2 cellular contexts compared by ENCODE assay signal in the genomic region with DNA sequence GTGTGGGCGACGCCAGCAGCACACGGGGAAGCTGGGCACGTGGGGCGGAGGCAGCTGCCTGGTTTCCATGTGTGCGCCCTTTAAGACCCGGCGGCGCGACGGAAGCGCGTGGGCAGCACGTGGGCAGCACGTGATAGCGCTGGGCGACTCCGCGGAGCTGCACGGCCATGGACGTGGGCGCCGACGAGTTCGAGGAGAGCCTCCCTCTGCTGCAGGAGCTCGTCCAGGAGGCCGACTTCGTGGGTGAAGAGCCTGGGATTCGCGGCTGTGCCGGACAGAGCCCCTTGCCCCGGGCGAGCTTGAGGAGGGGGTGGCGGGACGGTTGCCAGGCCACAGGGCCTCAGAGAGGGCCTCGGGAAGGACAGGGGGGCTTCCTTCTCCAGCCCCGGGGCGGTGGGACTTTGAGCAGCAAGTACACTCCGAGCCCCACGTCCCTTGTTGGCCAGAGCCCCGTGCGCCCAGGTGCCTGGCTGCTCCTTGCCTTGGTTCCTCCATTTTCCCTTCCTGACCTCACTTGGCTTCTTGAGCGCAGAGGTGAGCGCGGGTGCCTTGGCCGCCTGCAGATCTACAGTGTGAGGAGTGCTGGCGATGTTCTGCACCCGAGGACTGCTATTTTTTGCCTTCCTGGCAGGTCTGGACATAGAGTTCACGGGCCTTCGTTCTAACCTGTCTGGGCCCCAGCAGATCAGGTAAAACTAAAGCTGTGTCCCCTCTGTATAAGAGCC.
TF ChIP-seq lines count a peak whose summit lies in the region.

TSS of gene PNLDC1 (plus strand) at position 136 of the 725 bp plus-strand sequence. CDS start at position 168, 32 bp downstream.

TF ChIP-seq in K562, 482 proteins besides CTCF, POLR2A, EP300 and RAD21:
- TF ChIP-seq BRD4 (IDR thresholded peaks at IDR 0.05) (no peak), ASH1L (IDR thresholded peaks at IDR 0.05; ENCODE audit: borderline replicate concordance, low read depth, partially characterized antibody) (no peak), POLR2G (IDR thresholded peaks at IDR 0.05; ENCODE audit: low read depth, low read length) (peak; percentile 70), RFX5 (IDR thresholded peaks at IDR 0.05; ENCODE audit: low read depth, low read length) (no peak), HOXB6 (CRISPR knock-in tag; IDR thresholded peaks at IDR 0.05; ENCODE audit: borderline replicate concordance) (no peak), PHF20 (IDR thresholded peaks at IDR 0.05; ENCODE audit: partially characterized antibody) (no peak), ARNT (IDR thresholded peaks at IDR 0.05) (no peak), SLC30A9 (CRISPR knock-in tag; IDR thresholded peaks at IDR 0.05) (no peak)
- TF ChIP-seq, protein P1, sequence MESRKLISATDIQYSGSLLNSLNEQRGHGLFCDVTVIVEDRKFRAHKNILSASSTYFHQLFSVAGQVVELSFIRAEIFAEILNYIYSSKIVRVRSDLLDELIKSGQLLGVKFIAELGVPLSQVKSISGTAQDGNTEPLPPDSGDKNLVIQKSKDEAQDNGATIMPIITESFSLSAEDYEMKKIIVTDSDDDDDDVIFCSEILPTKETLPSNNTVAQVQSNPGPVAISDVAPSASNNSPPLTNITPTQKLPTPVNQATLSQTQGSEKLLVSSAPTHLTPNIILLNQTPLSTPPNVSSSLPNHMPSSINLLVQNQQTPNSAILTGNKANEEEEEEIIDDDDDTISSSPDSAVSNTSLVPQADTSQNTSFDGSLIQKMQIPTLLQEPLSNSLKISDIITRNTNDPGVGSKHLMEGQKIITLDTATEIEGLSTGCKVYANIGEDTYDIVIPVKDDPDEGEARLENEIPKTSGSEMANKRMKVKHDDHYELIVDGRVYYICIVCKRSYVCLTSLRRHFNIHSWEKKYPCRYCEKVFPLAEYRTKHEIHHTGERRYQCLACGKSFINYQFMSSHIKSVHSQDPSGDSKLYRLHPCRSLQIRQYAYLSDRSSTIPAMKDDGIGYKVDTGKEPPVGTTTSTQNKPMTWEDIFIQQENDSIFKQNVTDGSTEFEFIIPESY (CRISPR knock-in tag; IDR thresholded peaks at IDR 0.05), result peak; percentile 68

TF ChIP-seq in HepG2, 621 proteins besides CTCF, POLR2A, EP300 and RAD21:
- TF ChIP-seq ZNF687 (CRISPR knock-in tag; IDR thresholded peaks at IDR 0.05) (0 out of 2 replicates have a peak, but pooled peaks have one; percentile 20), TCF7 (IDR thresholded peaks at IDR 0.05; ENCODE audit: low read depth) (no peak), ZNF768 (CRISPR knock-in tag; IDR thresholded peaks at IDR 0.05) (peak; percentile 18; the same call in 1 of the 2 replicates), POLR2G (IDR thresholded peaks at IDR 0.05; ENCODE audit: low read depth, low read length) (0 out of 2 replicates have a peak, but pooled peaks have one; percentile 3), ZXDC (CRISPR knock-in tag; IDR thresholded peaks at IDR 0.05) (no peak), HDAC6 (IDR thresholded peaks at IDR 0.05; ENCODE audit: low read depth, low read length) (no peak), AGO1 (IDR thresholded peaks at IDR 0.05; ENCODE audit: low read depth, low read length, poor library complexity, severe bottlenecking) (peak; percentile 44), CBFB (CRISPR knock-in tag; IDR thresholded peaks at IDR 0.05) (no peak), ZFP91 (CRISPR knock-in tag; IDR thresholded peaks at IDR 0.05; ENCODE audit: borderline replicate concordance) (peak; percentile 37; the same call in 1 of the 2 replicates), GABPB1 (CRISPR knock-in tag; IDR thresholded peaks at IDR 0.05) (peak; percentile 35; the same call in 1 of the 2 replicates), ZNF430 (CRISPR knock-in tag; IDR thresholded peaks at IDR 0.05) (no peak), SP2 (CRISPR knock-in tag; IDR thresholded peaks at IDR 0.05) (no peak), TOE1 (CRISPR knock-in tag; IDR thresholded peaks at IDR 0.05) (no peak), ZNF333 (CRISPR knock-in tag; IDR thresholded peaks at IDR 0.05; ENCODE audit: borderline replicate concordance) (no peak), MYC (CRISPR knock-in tag; IDR thresholded peaks at IDR 0.05; ENCODE audit: borderline replicate concordance) (no peak), AHR (CRISPR knock-in tag; IDR thresholded peaks at IDR 0.05) (no peak), POGK (CRISPR knock-in tag; conservative IDR thresholded peaks at IDR 0.05) (no peak), AGO2 (optimal IDR thresholded peaks at IDR 0.05; ENCODE audit: low read depth, low read length) (peak; percentile 88), NFKBIZ (CRISPR knock-in tag; IDR thresholded peaks at IDR 0.05) (no peak), REL (CRISPR knock-in tag; conservative IDR thresholded peaks at IDR 0.05) (0 out of 2 replicates have a peak, but pooled peaks have one; percentile 35), SMARCE1 (IDR thresholded peaks at IDR 0.05; ENCODE audit: borderline replicate concordance) (no peak), ATM (IDR thresholded peaks at IDR 0.05; ENCODE audit: borderline replicate concordance) (no peak), NFKB2 (CRISPR knock-in tag; IDR thresholded peaks at IDR 0.05; ENCODE audit: borderline replicate concordance) (no peak), ELF1 (CRISPR knock-in tag; IDR thresholded peaks at IDR 0.05) (no peak)
